ENCODE assay signal across 18 cellular contexts in genomic region chr5:32791536-32792240, GRCh38.
A peak's percentile ranks its signal among the peaks of the same experiment; 100 is the strongest.
DNase-seq lines count a peak whose midpoint lies in the region; ATAC-seq, FAIRE-seq and TF ChIP-seq lines count a peak whose summit lies in the region.
"Had no signal": no experiment of that assay in that cellular context is flagged by ENCODE, and none has a peak within 500 bp of the region (broad histone marks: within the 10 kb centered on the region; RNA-seq: fewer than 3 reads in every experiment).

No MANE protein-coding gene starts in this region.

- H3K79me1 ChIP-seq in IMR-90 (ENCODE audit: low read depth in 1 of 2, low read length in 2 of 2): no peaks in the 10 kb centered on the region

- TF ChIP-seq POLR2A in IMR-90 (IDR thresholded peaks at IDR 0.05; ENCODE audit: low read depth, low read length): no peak

- H2AK9ac ChIP-seq in IMR-90 (replicated peaks; ENCODE audit: low read depth, low read length, poor library complexity): no peak overlapping the region

- H3K27me3 ChIP-seq in IMR-90 (ENCODE audit: control insufficient read depth, insufficient read depth, low read length): no peaks in the 10 kb centered on the region
- no peaks in the 10 kb centered on the region for H3K27me3 ChIP-seq in astrocyte (ENCODE audit: insufficient read depth, low read length)
- no peaks in the 10 kb centered on the region for H3K27me3 ChIP-seq in neuron (ENCODE audit: insufficient read depth, low read length)
- H3K27me3 ChIP-seq: Peyer's patch had no signal

- H2AFZ ChIP-seq in IMR-90 (replicated peaks; ENCODE audit: low read length, poor library complexity) (no peak overlapping the region), astrocyte (ENCODE audit: low read depth, low read length) (no peak overlapping the region), neuron (ENCODE audit: low read depth, low read length) (peak overlapping the region; percentile 28)

- H4K20me1 ChIP-seq in IMR-90 (ENCODE audit: insufficient read depth, low read length) (no peaks in the 10 kb centered on the region), astrocyte (ENCODE audit: insufficient read depth, low read length) (no peaks in the 10 kb centered on the region)

- no peaks in the 10 kb centered on the region for H3K79me2 ChIP-seq in astrocyte (ENCODE audit: insufficient read depth, low read length)

- H3K4me3 ChIP-seq in IMR-90 (ENCODE audit: insufficient read depth, low read depth, low read length) (no peak overlapping the region), astrocyte (ENCODE audit: insufficient read depth, low read depth, low read length) (no peak overlapping the region), neuron (ENCODE audit: low read length) (no peak overlapping the region)
- H3K4me3 ChIP-seq: A549, Peyer's patch had no signal

- H3K4ac ChIP-seq in IMR-90 (ENCODE audit: low read depth, low read length): peak overlapping the region; percentile 46; the same call in 1 of the 2 replicates

- H4K5ac ChIP-seq in IMR-90 (ENCODE audit: low read depth, low read length): peak overlapping the region; percentile 64; the same call in 1 of the 2 replicates

- peak overlapping the region; percentile 36; the same call in 1 of the 2 replicates for H4K91ac ChIP-seq in IMR-90 (ENCODE audit: insufficient read depth, low read depth, low read length)

- no peak for ATAC-seq in IMR-90 (ENCODE audit: low read depth)
- no peak for ATAC-seq in activated CD4-positive, alpha-beta T cell treated with anti-CD3 and anti-CD28 coated beads for 36 hours
- no peak for ATAC-seq in GM21825 (IDR thresholded peaks at IDR 0.05; ENCODE audit: unreplicated experiment)
- no peak for ATAC-seq in GM21528 (IDR thresholded peaks at IDR 0.05; ENCODE audit: low FRiP score, unreplicated experiment)
- ATAC-seq: A549 had no signal

- H3K36me3 ChIP-seq in IMR-90 (ENCODE audit: control insufficient read depth, insufficient read depth, low read length) (peaks cover 5% of the 10 kb centered on the region), astrocyte (ENCODE audit: insufficient read depth, low read length) (no peaks in the 10 kb centered on the region), neuron (ENCODE audit: insufficient read depth, low read length) (no peaks in the 10 kb centered on the region)
- H3K36me3 ChIP-seq: Peyer's patch had no signal

- in situ Hi-C loops in IMR-90 (cut with MboI; ENCODE audit: low sequenced_read_pairs): no loop called here

- no TSS peak for BruUV-seq in IMR-90 (replicated peaks; lab: Mats Ljungman, UMichigan)

- POLR2A ChIA-PET in IMR-90 (lab: Charles Lee; ENCODE audit: unreplicated experiment): no interaction called here
- POLR2A ChIA-PET in activated CD4-positive, alpha-beta T cell treated with anti-CD3 and anti-CD28 coated beads for 36 hours (lab: Charles Lee): no interaction called here

- intact Hi-C loops in IMR-90 (cut with micrococcal nuclease): loop anchor here (5.0 kb wide), 1 partner anchor 79 kb away; the partner anchor contains the start of gene NPR3
- intact Hi-C loops in activated CD4-positive, alpha-beta T cell treated with anti-CD3 and anti-CD28 coated beads for 36 hours (cut with DNase I, micrococcal nuclease): no loop called here

- H3K4me2 ChIP-seq in IMR-90 (ENCODE audit: low read depth, low read length): no peak overlapping the region
- H3K4me2 ChIP-seq in astrocyte (ENCODE audit: low read length): peak overlapping the region; percentile 27
- H3K4me2 ChIP-seq: A549 had no signal

- CTCF ChIA-PET in IMR-90 (lab: Yijun Ruan, JAX): no interaction called here
- CTCF ChIA-PET in activated CD4-positive, alpha-beta T cell treated with anti-CD3 and anti-CD28 coated beads for 36 hours (lab: Charles Lee): interaction anchor here (0.7 kb wide), 1 partner anchor 1269 kb away, joined by 4 read pairs; no protein-coding TSS in a partner anchor

- no peaks in the 10 kb centered on the region for H3K9me3 Mint-ChIP-seq in astrocyte (ENCODE audit: unreplicated experiment)
- H3K9me3 Mint-ChIP-seq in activated CD4-positive, alpha-beta T cell treated with anti-CD3 and anti-CD28 coated beads for 36 hours (ENCODE audit: low read depth): no peaks in the 10 kb centered on the region

- H3K4me3 Mint-ChIP-seq in astrocyte (ENCODE audit: unreplicated experiment): no peak overlapping the region
- H3K4me3 Mint-ChIP-seq in activated CD4-positive, alpha-beta T cell treated with anti-CD3 and anti-CD28 coated beads for 36 hours: no peak overlapping the region
- H3K4me3 Mint-ChIP-seq: H9 had no signal

- H3K4me1 Mint-ChIP-seq in astrocyte (ENCODE audit: low read depth, unreplicated experiment): peaks cover 18% of the 10 kb centered on the region
- no peaks in the 10 kb centered on the region for H3K4me1 Mint-ChIP-seq in activated CD4-positive, alpha-beta T cell treated with anti-CD3 and anti-CD28 coated beads for 36 hours

- no peak overlapping the region; the same call in 1 of the 2 replicates for H3K14ac ChIP-seq in IMR-90 (replicated peaks; ENCODE audit: low read depth, low read length)

- no peak overlapping the region for H3K27ac Mint-ChIP-seq in astrocyte (ENCODE audit: unreplicated experiment)
- no peak overlapping the region for H3K27ac Mint-ChIP-seq in activated CD4-positive, alpha-beta T cell treated with anti-CD3 and anti-CD28 coated beads for 36 hours
- H3K27ac Mint-ChIP-seq: H9 had no signal

- H2BK20ac ChIP-seq in IMR-90 (ENCODE audit: low read depth, low read length): peak overlapping the region; percentile 42; the same call in 1 of the 2 replicates

- peak overlapping the region; percentile 61; the same call in 1 of the 2 replicates for H3K18ac ChIP-seq in IMR-90 (ENCODE audit: low read depth, low read length)

- DNase-seq in EH (ENCODE audit: low read depth): peak; percentile 78
- peak; percentile 49 for DNase-seq in IMR-90
- DNase-seq in astrocyte (ENCODE audit: low read depth): peak; percentile 48
- DNase-seq in activated CD4-positive, alpha-beta T cell treated with anti-CD3 and anti-CD28 coated beads for 36 hours: no peak
- DNase-seq: H9, KBM-7, NCI-H1048, NCI-H146, NCI-H2081, NCI-H510A, NCI-H774, Peyer's patch, Right ventricle myocardium superior had no signal

- H3K23ac ChIP-seq in IMR-90 (ENCODE audit: low read depth, low read length): no peak overlapping the region

- peak overlapping the region; percentile 64 for H2BK120ac ChIP-seq in IMR-90 (ENCODE audit: low read depth, low read length)

- H2AK5ac ChIP-seq in IMR-90 (ENCODE audit: low read depth, low read length): peak overlapping the region; percentile 50; the same call in 1 of the 2 replicates

- dilution Hi-C loops in IMR-90 (cut with HindIII; ENCODE audit: low sequenced_read_pairs, unreplicated experiment): no loop called here

- no peak for TF ChIP-seq CTCF in IMR-90 (conservative IDR thresholded peaks at IDR 0.05; ENCODE audit: low read depth, low read length)
- TF ChIP-seq CTCF in astrocyte (IDR thresholded peaks at IDR 0.05; ENCODE audit: insufficient read depth, low read depth, low read length): no peak

- peak overlapping the region; percentile 35 to 65; a peak in 2 of 4 replicates for H4K8ac ChIP-seq in IMR-90 (ENCODE audit: low read depth in 2 of 2, low read length in 2 of 2)

- H3K27ac ChIP-seq in IMR-90 (ENCODE audit: insufficient read depth, low read length) (no peak overlapping the region), astrocyte (ENCODE audit: low read depth, low read length) (peak overlapping the region; percentile 33)
- H3K27ac ChIP-seq: A549, C4-2B, Peyer's patch had no signal

- peak overlapping the region; percentile 43; the same call in 1 of the 3 replicates for H2BK15ac ChIP-seq in IMR-90 (ENCODE audit: low read depth, low read length)

- peaks cover 10% of the 10 kb centered on the region for H3K9me1 ChIP-seq in IMR-90 (ENCODE audit: insufficient read depth, low read length)

- H3K27me3 Mint-ChIP-seq in astrocyte (ENCODE audit: low read depth, unreplicated experiment): peaks cover 12% of the 10 kb centered on the region
- peaks cover 2% of the 10 kb centered on the region for H3K27me3 Mint-ChIP-seq in activated CD4-positive, alpha-beta T cell treated with anti-CD3 and anti-CD28 coated beads for 36 hours

- FAIRE-seq in astrocyte (lab: Jason Lieb, UNC): no peak
- FAIRE-seq: A549 had no signal

- H3K4me1 ChIP-seq in IMR-90 (ENCODE audit: control insufficient read depth, insufficient read depth, low read length): peaks cover 13% of the 10 kb centered on the region
- H3K4me1 ChIP-seq in astrocyte (ENCODE audit: insufficient read depth, low read length): peaks cover 21% of the 10 kb centered on the region
- H3K4me1 ChIP-seq in neuron (ENCODE audit: insufficient read depth, low read length): peaks cover 14% of the 10 kb centered on the region
- H3K4me1 ChIP-seq: Peyer's patch had no signal

- H2BK5ac ChIP-seq in IMR-90 (ENCODE audit: low read depth, low read length, poor library complexity, severe bottlenecking): peak overlapping the region; percentile 87

- H3K36me3 Mint-ChIP-seq in astrocyte (ENCODE audit: low read depth, unreplicated experiment): no peaks in the 10 kb centered on the region
- H3K36me3 Mint-ChIP-seq in activated CD4-positive, alpha-beta T cell treated with anti-CD3 and anti-CD28 coated beads for 36 hours (ENCODE audit: low read depth): no peaks in the 10 kb centered on the region

- H3K9me3 ChIP-seq in IMR-90 (ENCODE audit: control insufficient read depth, insufficient read depth, low read length): no peaks in the 10 kb centered on the region
- H3K9me3 ChIP-seq in astrocyte (ENCODE audit: insufficient read depth, low read depth, low read length): no peaks in the 10 kb centered on the region
- H3K9me3 ChIP-seq in neuron (ENCODE audit: low read length): no peaks in the 10 kb centered on the region
- H3K9me3 ChIP-seq: Peyer's patch had no signal

- WGBS in IMR-90 (ENCODE audit: extremely low coverage in 2 of 2, insufficient read length in 1 of 2), 2 experiments: no CpG with 5 or more reads among the region's 9 CpGs

- H3K9ac ChIP-seq in IMR-90 (ENCODE audit: low read depth, low read length) (no peak overlapping the region), astrocyte (ENCODE audit: low read length) (no peak overlapping the region)

- no peak overlapping the region for H3K56ac ChIP-seq in IMR-90 (ENCODE audit: extremely low read depth, insufficient read depth, low read length)

- no peak for TF ChIP-seq RAD21 in IMR-90 (IDR thresholded peaks at IDR 0.05; ENCODE audit: low read length)

TF ChIP-seq in IMR-90, 13 proteins besides CTCF, POLR2A, EP300 and RAD21:
- no peak for TF ChIP-seq FOS (IDR thresholded peaks at IDR 0.05; ENCODE audit: low read depth, low read length)
- TF ChIP-seq MXI1 (IDR thresholded peaks at IDR 0.05; ENCODE audit: borderline replicate concordance, low read depth, low read length): no peak
- TF ChIP-seq, protein P1, sequence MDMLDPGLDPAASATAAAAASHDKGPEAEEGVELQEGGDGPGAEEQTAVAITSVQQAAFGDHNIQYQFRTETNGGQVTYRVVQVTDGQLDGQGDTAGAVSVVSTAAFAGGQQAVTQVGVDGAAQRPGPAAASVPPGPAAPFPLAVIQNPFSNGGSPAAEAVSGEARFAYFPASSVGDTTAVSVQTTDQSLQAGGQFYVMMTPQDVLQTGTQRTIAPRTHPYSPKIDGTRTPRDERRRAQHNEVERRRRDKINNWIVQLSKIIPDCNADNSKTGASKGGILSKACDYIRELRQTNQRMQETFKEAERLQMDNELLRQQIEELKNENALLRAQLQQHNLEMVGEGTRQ (IDR thresholded peaks at IDR 0.05; ENCODE audit: low read depth, low read length): no peak
- TF ChIP-seq NFE2L2 (IDR thresholded peaks at IDR 0.05; ENCODE audit: low read depth, low read length): no peak
- TF ChIP-seq SMC3 (IDR thresholded peaks at IDR 0.05; ENCODE audit: low read depth, low read length): no peak
